Comparison of ENCODE assay signal across 2 cellular contexts in the genomic region with DNA sequence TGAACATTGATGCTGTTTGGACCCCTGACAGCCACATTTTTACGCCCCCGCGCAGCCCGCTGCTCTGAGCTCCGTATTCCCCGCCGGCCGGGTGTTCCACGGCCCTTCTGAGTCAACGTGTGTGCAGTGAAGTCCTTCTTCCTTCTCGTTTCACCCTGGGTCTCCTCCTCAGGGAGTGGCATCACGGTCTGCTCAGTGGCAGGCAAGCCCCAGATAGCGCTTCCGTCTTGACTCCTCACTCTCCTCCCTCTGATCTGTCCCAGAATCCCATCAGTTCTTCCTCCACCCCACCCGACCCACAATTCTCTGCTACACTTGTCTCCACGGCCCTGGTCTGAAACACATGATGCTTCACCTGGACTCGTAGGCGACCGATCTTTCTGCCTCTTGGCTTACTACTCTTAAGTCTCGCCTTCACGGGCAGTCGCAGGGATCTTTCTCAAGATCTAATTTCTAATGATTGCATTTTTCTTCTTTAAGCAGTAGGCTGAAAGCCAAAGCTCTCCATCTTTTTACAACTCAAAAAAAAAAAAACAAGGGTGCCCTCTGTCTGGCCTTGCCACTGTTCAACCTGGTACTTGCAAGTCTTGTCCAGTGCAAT.
TF ChIP-seq lines count a peak whose summit lies in the region.

No MANE protein-coding gene starts in this region.

TF ChIP-seq in WTC11, 78 proteins besides CTCF, POLR2A, EP300 and RAD21 (continued from another document):
- TF ChIP-seq ZNF317 (CRISPR knock-in tag; IDR thresholded peaks at IDR 0.05; ENCODE audit: borderline replicate concordance, low read depth) (no peak), IRF2 (CRISPR knock-in tag; IDR thresholded peaks at IDR 0.05; ENCODE audit: borderline replicate concordance, low read depth) (no peak)

TF ChIP-seq in endothelial cell of umbilical vein, 7 proteins besides CTCF, POLR2A, EP300 and RAD21 (continued from another document):
- TF ChIP-seq POLR2AphosphoS5 (IDR thresholded peaks at IDR 0.05; ENCODE audit: insufficient read depth, low read depth, low read length) (no peak), GATA2 (IDR thresholded peaks at IDR 0.05; ENCODE audit: insufficient read depth, insufficient read length, low read depth, low read length) (no peak), FOS (IDR thresholded peaks at IDR 0.05; ENCODE audit: borderline replicate concordance, insufficient read depth, low read length) (no peak), MYC (IDR thresholded peaks at IDR 0.05; ENCODE audit: low read depth, low read length) (no peak), JUN (IDR thresholded peaks at IDR 0.05; ENCODE audit: borderline replicate concordance, insufficient read depth, insufficient read length, low read depth) (no peak)
- TF ChIP-seq, protein P1, sequence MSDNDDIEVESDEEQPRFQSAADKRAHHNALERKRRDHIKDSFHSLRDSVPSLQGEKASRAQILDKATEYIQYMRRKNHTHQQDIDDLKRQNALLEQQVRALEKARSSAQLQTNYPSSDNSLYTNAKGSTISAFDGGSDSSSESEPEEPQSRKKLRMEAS (IDR thresholded peaks at IDR 0.05; ENCODE audit: insufficient read depth, insufficient read length): no peak
TF ChIP-seq in endothelial cell of umbilical vein: peak in this region for 0.
